ENCODE assay signal across 8 cellular contexts in the genomic region with DNA sequence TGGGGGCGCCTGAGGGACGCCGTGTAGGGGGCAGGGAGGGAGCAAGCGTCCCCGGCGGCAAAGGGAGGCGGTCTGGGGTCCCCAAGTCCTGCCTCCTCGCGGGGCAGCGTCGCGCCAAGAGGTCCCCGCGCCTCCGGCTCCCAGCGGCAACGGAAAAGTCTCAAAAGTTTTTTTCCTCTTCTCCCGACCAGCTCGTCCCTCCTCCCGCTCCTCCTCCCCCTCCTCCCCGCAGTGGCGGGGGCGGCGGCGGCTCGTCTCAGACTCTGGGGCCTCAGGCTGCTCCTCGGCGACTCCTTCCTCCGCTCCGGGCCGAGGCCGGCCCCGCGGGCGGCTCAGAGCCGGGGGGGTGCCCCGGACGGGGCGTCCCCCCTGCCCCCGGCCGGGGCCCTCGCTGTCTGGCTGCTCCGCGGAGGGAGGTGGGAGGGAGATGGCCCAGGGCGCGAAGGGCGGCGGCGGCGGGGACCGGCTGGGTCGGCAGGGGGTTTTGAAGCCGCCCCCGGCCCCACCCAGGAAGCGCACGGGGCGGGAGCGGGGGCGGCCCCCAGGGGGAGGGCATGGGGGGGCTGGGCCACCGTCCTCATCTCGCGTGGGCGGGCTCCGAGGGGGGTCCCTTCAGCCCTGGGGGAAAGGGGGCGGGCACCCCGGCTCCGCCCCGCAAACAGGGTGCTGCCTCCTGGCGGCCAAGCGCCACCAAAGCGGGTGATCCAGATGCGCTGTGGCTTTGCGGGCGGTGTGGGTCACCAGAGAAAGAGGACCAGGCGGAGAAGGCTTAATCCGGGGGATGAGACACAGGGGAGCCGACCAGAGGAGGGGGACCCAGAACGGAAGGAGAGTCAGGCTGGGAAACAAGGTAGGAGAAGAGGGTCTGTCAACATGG. TPM values are rescaled to one million over a fixed set of nuclear protein-coding genes. Genes with fewer than 3 reads are reported as not detected.
DNase-seq lines count a peak whose midpoint lies in the region; ATAC-seq and TF ChIP-seq lines count a peak whose summit lies in the region.

A gene (minus strand): TSS at position 457 of the 877 bp plus-strand sequence. CDS start 878 bp downstream, outside the sequence.

- H3K9me3 ChIP-seq in HUES48 (ENCODE audit: control insufficient read depth, insufficient read depth, low read length) (no peaks in the 10 kb centered on the region), osteoblast (ENCODE audit: low read depth, low read length) (no peaks in the 10 kb centered on the region), testis (no peaks in the 10 kb centered on the region)

- H3K36me3 ChIP-seq in HUES48 (ENCODE audit: control insufficient read depth, insufficient read depth, low read length), result no peaks in the 10 kb centered on the region
- no peaks in the 10 kb centered on the region for H3K36me3 ChIP-seq in osteoblast (ENCODE audit: insufficient read depth, low read length)
- no peaks in the 10 kb centered on the region for H3K36me3 ChIP-seq in testis (ENCODE audit: low read depth, missing control alignments)

- peak within 1 kb of the TSS; percentile 6 for H2AFZ ChIP-seq in osteoblast (ENCODE audit: low read length)

- H3K27me3 ChIP-seq in HUES48 (ENCODE audit: control insufficient read depth, insufficient read depth, low read length) (peaks cover 38% of the 10 kb centered on the region), osteoblast (ENCODE audit: insufficient read depth, low read length) (no peaks in the 10 kb centered on the region), testis (no peaks in the 10 kb centered on the region)

- peak; percentile 43 for ATAC-seq in GM19397 (IDR thresholded peaks at IDR 0.05; ENCODE audit: unreplicated experiment)

- H4K20me1 ChIP-seq in osteoblast (ENCODE audit: insufficient read depth, low read length), result peaks cover 35% of the 10 kb centered on the region

- H3K4me1 ChIP-seq in HUES48 (ENCODE audit: control insufficient read depth, insufficient read depth, low read length) (no peaks in the 10 kb centered on the region), osteoblast (ENCODE audit: insufficient read depth, low read length) (peaks cover 11% of the 10 kb centered on the region), testis (peaks cover 8% of the 10 kb centered on the region)

- peak within 1 kb of the TSS; percentile 84 for H3K4me2 ChIP-seq in osteoblast (ENCODE audit: insufficient read depth, low read length)

- intact Hi-C loops in testis (cut with DNase I; ENCODE audit: low total_unique reads), result no loop called here

- WGBS in testis, 2 donors, result 0 to 1% methylated on average over 18 to 76 of the region's 78 CpGs

- no peak within 1 kb of the TSS for H3K9ac ChIP-seq in HUES48 (ENCODE audit: low read depth, low read length)

- peak within 1 kb of the TSS; percentile 74 for H3K4me3 ChIP-seq in HUES48 (ENCODE audit: low read depth, low read length)
- H3K4me3 ChIP-seq in osteoblast (ENCODE audit: insufficient read depth, low read length), result peak within 1 kb of the TSS; percentile 93
- peak within 1 kb of the TSS; percentile 68 to 69 for H3K4me3 ChIP-seq in testis

- H3K27ac ChIP-seq in HUES48 (ENCODE audit: low read depth, low read length), result peak within 1 kb of the TSS; percentile 20
- H3K27ac ChIP-seq in osteoblast (ENCODE audit: low read depth, low read length), result peak within 1 kb of the TSS; percentile 29
- H3K27ac ChIP-seq in testis, result peak within 1 kb of the TSS; percentile 52 to 91

- no peak for TF ChIP-seq POLR2A in testis (IDR thresholded peaks at IDR 0.05)

- H3K79me2 ChIP-seq in osteoblast (ENCODE audit: insufficient read depth, low read length), result peaks cover 47% of the 10 kb centered on the region

- TF ChIP-seq CTCF in osteoblast (IDR thresholded peaks at IDR 0.05; ENCODE audit: extremely low read depth, low read depth, low read length) (peak; percentile 72), testis (IDR thresholded peaks at IDR 0.05) (peak; percentile 48 to 87 (median 81))

- DNase-seq in C1 segment of cervical spinal cord (lab: John Stamatoyannopoulos, UW), result peak in 11 of 14 donors; percentile 15 to 84 (median 56)
- peak; percentile 88 for DNase-seq in SKM-1 (lab: John Stamatoyannopoulos, UW; ENCODE audit: unreplicated experiment)
- peak; percentile 91 for DNase-seq in activated naive CD4-positive, alpha-beta T cell treated with anti-CD3 and anti-CD28 coated beads, Interleukin-2, amount 50 U/mL, for 16 hours
- no peak for DNase-seq in glomerular endothelial cell (ENCODE audit: extremely low read depth, low read depth, low spot score)
- peak; percentile 99 for DNase-seq in osteoblast (ENCODE audit: insufficient read length, low spot score, missing footprints)
- DNase-seq in testis, result peak; percentile 83

RNA-seq across cellular contexts. Expression of the gene that starts here (rescaled TPM):
- total RNA-seq in glomerular endothelial cell (59.4 and 176 TPM in 2 replicates), osteoblast (17.4 and 21.2 TPM in 2 replicates), testis (10 to 100 TPM; 12.7 to 17.0 TPM)
- 19.8 TPM for polyA plus RNA-seq in testis (ENCODE audit: insufficient read depth, low read depth, low replicate concordance)

Comparison
In these comparisons a context has a peak if more than half of its experiments do, and no peak if none do; other contexts are left out.
1. H3K27ac ChIP-seq: peak in every context shown above with its lines; median percentile 72 in testis; 29 in osteoblast; 20 in HUES48.